In the genomic region with DNA sequence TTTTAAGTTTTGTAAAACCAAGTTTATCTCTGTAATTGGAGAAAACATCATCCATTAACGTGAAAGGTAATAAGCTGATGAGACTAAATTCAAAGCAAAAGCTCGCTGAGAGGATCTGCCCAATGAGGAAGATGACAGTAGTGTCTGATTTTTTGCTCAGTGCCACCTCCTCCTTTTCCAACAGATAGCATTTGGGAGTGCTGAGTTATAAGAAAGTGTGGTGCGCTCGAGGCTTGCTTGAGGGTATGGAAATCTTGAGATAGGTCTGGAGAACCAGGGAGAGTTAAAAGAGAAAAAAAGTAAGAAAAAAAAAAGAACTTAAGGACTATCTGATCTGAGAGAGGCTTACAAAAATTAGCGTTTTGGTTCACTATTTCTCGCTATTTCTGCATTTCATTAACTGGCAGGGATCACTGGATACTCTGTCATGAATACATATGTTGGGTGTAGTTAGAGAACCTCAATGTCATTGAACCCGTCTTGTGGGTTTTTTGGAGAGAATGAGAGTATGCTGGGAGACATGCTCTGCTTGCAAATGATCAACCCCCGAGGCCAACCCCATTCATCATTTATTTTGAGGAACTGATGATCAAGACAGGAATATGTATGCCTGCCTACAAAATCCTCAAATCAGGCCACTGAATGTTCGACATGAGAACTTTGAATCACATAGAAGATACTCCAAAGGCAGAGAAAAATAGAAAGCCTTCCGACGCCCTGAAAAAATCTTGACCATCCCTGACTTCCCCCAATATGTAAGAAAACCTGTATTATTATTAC, we compare ENCODE assay signal across 8 cellular contexts. TPM values are rescaled to one million over a fixed set of nuclear protein-coding genes. Genes with fewer than 3 reads are reported as not detected.
DNase-seq lines count a peak whose midpoint lies in the region; ATAC-seq and TF ChIP-seq lines count a peak whose summit lies in the region.

No MANE protein-coding gene starts in this region.

- no peaks in the 10 kb centered on the region for H3K9me3 Mint-ChIP-seq in activated CD8-positive, alpha-beta T cell treated with anti-CD3 and anti-CD28 coated beads for 36 hours

- peak overlapping the region; percentile 73 for H3K4me3 ChIP-seq in iPS-20b (ENCODE audit: low read length)

- H3K27me3 Mint-ChIP-seq in activated CD8-positive, alpha-beta T cell treated with anti-CD3 and anti-CD28 coated beads for 36 hours, result peaks cover 10% of the 10 kb centered on the region

- POLR2A ChIA-PET in activated CD8-positive, alpha-beta T cell treated with anti-CD3 and anti-CD28 coated beads for 36 hours (lab: Charles Lee), result interaction anchor here (0.9 to 1.2 kb wide), 2 partner anchors 35 to 47 kb away, joined by 3 read pairs; partner anchors contain the start of gene NDUFB5

- H3K27ac ChIP-seq in iPS-20b (ENCODE audit: low read length) (no peak overlapping the region), temporal lobe (ENCODE audit: low read depth, low read length) (peak overlapping the region; percentile 84)

- H3K9ac ChIP-seq in iPS-20b (ENCODE audit: low read depth, low read length), result peak overlapping the region; percentile 80; the same call in 1 of the 2 replicates

- peak overlapping the region; percentile 69 for H3K27ac Mint-ChIP-seq in activated CD8-positive, alpha-beta T cell treated with anti-CD3 and anti-CD28 coated beads for 36 hours

- peaks cover 5% of the 10 kb centered on the region; the same call in 1 of the 2 replicates for H3K27me3 ChIP-seq in iPS-20b (ENCODE audit: insufficient read depth, low read length)

- H3K36me3 ChIP-seq in iPS-20b (ENCODE audit: insufficient read depth, low read depth, low read length), result no peaks in the 10 kb centered on the region

- peaks cover 12% of the 10 kb centered on the region for H3K4me1 ChIP-seq in iPS-20b (ENCODE audit: insufficient read depth, low read length)

- TF ChIP-seq CTCF in activated CD8-positive, alpha-beta T cell treated with anti-CD3 and anti-CD28 coated beads for 36 hours (IDR thresholded peaks at IDR 0.05), result no peak

- peaks cover 20% of the 10 kb centered on the region for H3K4me1 Mint-ChIP-seq in activated CD8-positive, alpha-beta T cell treated with anti-CD3 and anti-CD28 coated beads for 36 hours (ENCODE audit: low read depth)

- H3K36me3 Mint-ChIP-seq in activated CD8-positive, alpha-beta T cell treated with anti-CD3 and anti-CD28 coated beads for 36 hours (ENCODE audit: low read depth), result peaks cover 6% of the 10 kb centered on the region

- intact Hi-C loops in activated CD8-positive, alpha-beta T cell treated with anti-CD3 and anti-CD28 coated beads for 36 hours (cut with micrococcal nuclease), result loop anchor here (5.0 kb wide), 1 partner anchor 50 kb away; the partner anchor contains the start of genes MRPL47 and NDUFB5

- H3K4me3 Mint-ChIP-seq in activated CD8-positive, alpha-beta T cell treated with anti-CD3 and anti-CD28 coated beads for 36 hours, result peak overlapping the region; percentile 95

- ATAC-seq in activated CD8-positive, alpha-beta T cell treated with anti-CD3 and anti-CD28 coated beads for 36 hours, result no peak
- no peak for ATAC-seq in GM21515 (IDR thresholded peaks at IDR 0.05; ENCODE audit: unreplicated experiment)

- peak; percentile 53 for DNase-seq in SKM-1 treated with dmso at 0.1 percent for 144 hours (lab: John Stamatoyannopoulos, UW; ENCODE audit: unreplicated experiment)
- DNase-seq in SKM-1 (lab: John Stamatoyannopoulos, UW; ENCODE audit: unreplicated experiment), result no peak
- DNase-seq in activated CD8-positive, alpha-beta T cell treated with anti-CD3 and anti-CD28 coated beads for 36 hours, result no peak
- DNase-seq in NK-92 treated with Interleukin-12 subunit alpha and Interleukin-12 subunit beta, amount 100 ng/mL, for 24 hours (lab: John Stamatoyannopoulos, UW), result no peak
- DNase-seq in mucosa of gallbladder (ENCODE audit: low spot score), result no peak

- CTCF ChIA-PET in activated CD8-positive, alpha-beta T cell treated with anti-CD3 and anti-CD28 coated beads for 36 hours (lab: Charles Lee), result interaction anchor here (0.9 kb wide), 1 partner anchor 40 kb away, joined by 3 read pairs; no protein-coding TSS in a partner anchor

- H3K9me3 ChIP-seq in iPS-20b (ENCODE audit: insufficient read depth, low read depth, low read length), result no peaks in the 10 kb centered on the region

RNA-seq across cellular contexts. Expression of gene USP13, which starts 1.0 kb away (rescaled TPM):
- 10 to 100 TPM in 1 of 2 experiments, 1 to 10 TPM in 1; 9.6 to 11.7 TPM for total RNA-seq in activated CD8-positive, alpha-beta T cell treated with anti-CD3 and anti-CD28 coated beads for 36 hours
- 11.1 TPM for total RNA-seq in temporal lobe
- total RNA-seq in mucosa of gallbladder, result 9.4 TPM

RNA-seq across cellular contexts. Expression of gene NDUFB5, which starts 47.3 kb away (rescaled TPM):
- 100 to 1,000 TPM; 110 to 113 TPM for total RNA-seq in activated CD8-positive, alpha-beta T cell treated with anti-CD3 and anti-CD28 coated beads for 36 hours
- 107 TPM for total RNA-seq in temporal lobe
- 103 TPM for total RNA-seq in mucosa of gallbladder

RNA-seq across cellular contexts. Expression of gene MRPL47, which starts 47.4 kb away (rescaled TPM):
- 10 to 100 TPM; 57.7 to 62.4 TPM for total RNA-seq in activated CD8-positive, alpha-beta T cell treated with anti-CD3 and anti-CD28 coated beads for 36 hours
- 22.4 TPM for total RNA-seq in temporal lobe
- 22.4 TPM for total RNA-seq in mucosa of gallbladder
